In genomic region chr1:244106837-244107491, GRCh38 we compare ENCODE assay signal across 16 cellular contexts. TPM values are rescaled to one million over a fixed set of nuclear protein-coding genes. Genes with fewer than 3 reads are reported as not detected.
DNase-seq lines count a peak whose midpoint lies in the region; ATAC-seq and TF ChIP-seq lines count a peak whose summit lies in the region.
"Had no signal": no experiment of that assay in that cellular context is flagged by ENCODE, and none has a peak within 500 bp of the region (broad histone marks: within the 10 kb centered on the region; RNA-seq: fewer than 3 reads in every experiment).

No MANE protein-coding gene starts in this region.

- WGBS in neuronal stem cell (ENCODE audit: extremely low coverage in 2 of 2, insufficient read length in 2 of 2, insufficient replicate concordance in 1 of 2), 2 donors: no CpG with 5 or more reads among the region's 8 CpGs
- 76 to 79% methylated on average over 7 to 8 of the region's 8 CpGs for WGBS in transverse colon (ENCODE audit: low coverage in 1 of 2), 2 donors

- no peak overlapping the region for H3K18ac ChIP-seq in neuronal stem cell (ENCODE audit: low read length)

- H2AK5ac ChIP-seq in neuronal stem cell (ENCODE audit: low read depth, low read length): no peak overlapping the region

- H2BK120ac ChIP-seq in neuronal stem cell (ENCODE audit: low read depth, low read length): no peak overlapping the region

- H3K9me3 ChIP-seq in neuronal stem cell (replicated peaks in 1 of 2; ENCODE audit: control insufficient read depth in 2 of 2, insufficient read depth in 1 of 2, low read depth in 1 of 2, low read length in 2 of 2): no peaks in the 10 kb centered on the region
- no peaks in the 10 kb centered on the region for H3K9me3 ChIP-seq in transverse colon

- H3K36me3 ChIP-seq in neuronal stem cell (replicated peaks in 1 of 2; ENCODE audit: control insufficient read depth in 2 of 2, insufficient read depth in 2 of 2, low read length in 2 of 2) (no peaks in the 10 kb centered on the region), transverse colon (no peaks in the 10 kb centered on the region)

- no peak overlapping the region for H3K23ac ChIP-seq in neuronal stem cell (ENCODE audit: low read depth, low read length, poor library complexity)

- H2BK12ac ChIP-seq in neuronal stem cell (ENCODE audit: low read length): no peak overlapping the region

- no peak for TF ChIP-seq EP300 in transverse colon (IDR thresholded peaks at IDR 0.05; ENCODE audit: low read depth)

- H3K27me3 ChIP-seq in neuronal stem cell (ENCODE audit: control insufficient read depth in 3 of 3, insufficient read depth in 3 of 3, low read depth in 1 of 3, low read length in 3 of 3) (no peaks in the 10 kb centered on the region), transverse colon (no peaks in the 10 kb centered on the region)

- H4K91ac ChIP-seq in neuronal stem cell (ENCODE audit: low read depth, low read length, poor library complexity): no peak overlapping the region

- H3K79me1 ChIP-seq in neuronal stem cell (ENCODE audit: low read depth, low read length): no peaks in the 10 kb centered on the region

- no peak overlapping the region for H3K9ac ChIP-seq in neuronal stem cell (ENCODE audit: low read depth, low read length, poor library complexity)
- H3K9ac ChIP-seq: GM23248 had no signal

- H3K4me1 ChIP-seq in neuronal stem cell (ENCODE audit: control insufficient read depth in 2 of 2, insufficient read depth in 1 of 2, low read depth in 1 of 2, low read length in 2 of 2): peaks cover 2 to 5% of the 10 kb centered on the region in 2 donors
- no peaks in the 10 kb centered on the region for H3K4me1 ChIP-seq in transverse colon

- peak overlapping the region; percentile 48 for H2AFZ ChIP-seq in neuronal stem cell (ENCODE audit: low read length)
- H2AFZ ChIP-seq: GM23248 had no signal

- in situ Hi-C loops in transverse colon (cut with MboI; ENCODE audit: low pct_ligation_motif_present in 1 of 4, low pct_unique_long_range_greater_than_20kb in 1 of 4, low sequenced_read_pairs in 3 of 4): no loop called here

- intact Hi-C loops in transverse colon (cut with DNase I; ENCODE audit: low total_unique reads): no loop called here

- DNase-seq in NCI-H2081 (lab: John Stamatoyannopoulos, UW): peak; percentile 6 to 60
- no peak for DNase-seq in NCI-H2081 treated with DMSO at 0.1 percent for 48 hours (lab: John Stamatoyannopoulos, UW)
- peak; percentile 96 for DNase-seq in NCI-H69 (lab: John Stamatoyannopoulos, UW)
- DNase-seq in choroid plexus epithelial cell (ENCODE audit: low read depth): peak; percentile 8
- DNase-seq in neuronal stem cell (ENCODE audit: low spot score): no peak
- DNase-seq in activated CD4-positive, CD25-positive, alpha-beta regulatory T cell (lab: John Stamatoyannopoulos, UW): no peak
- no peak for DNase-seq in transverse colon
- DNase-seq: COR-L47, DMS79, GM23248, NCI-H2029 treated with DMSO at 0.1 percent for 48 hours, NCI-H345, SW 1271 had no signal

- ATAC-seq in esophagus mucosa: no peak
- ATAC-seq: GM12878 had no signal

- H2BK15ac ChIP-seq in neuronal stem cell (ENCODE audit: low read length): no peak overlapping the region

- H3K4ac ChIP-seq in neuronal stem cell (ENCODE audit: low read length): no peak overlapping the region

- H3K4me3 ChIP-seq in choroid plexus epithelial cell (ENCODE audit: low read depth, low read length): no peak overlapping the region
- no peak overlapping the region for H3K4me3 ChIP-seq in neuronal stem cell (ENCODE audit: low read length in 2 of 2)
- no peak overlapping the region for H3K4me3 ChIP-seq in transverse colon
- H3K4me3 ChIP-seq: GM12878, GM23248 had no signal

- TF ChIP-seq CTCF in choroid plexus epithelial cell (conservative IDR thresholded peaks at IDR 0.05; ENCODE audit: low read depth, low read length) (no peak), transverse colon (IDR thresholded peaks at IDR 0.05) (no peak)

- H3K27ac ChIP-seq in neuronal stem cell (replicated peaks; ENCODE audit: low read length): no peak overlapping the region
- H3K27ac ChIP-seq in transverse colon: no peak overlapping the region
- H3K27ac ChIP-seq: C4-2B, GM23248 had no signal

- H4K8ac ChIP-seq in neuronal stem cell (ENCODE audit: low read depth, low read length): no peak overlapping the region

- TF ChIP-seq POLR2A in transverse colon (IDR thresholded peaks at IDR 0.05): no peak

- H3K4me2 ChIP-seq in neuronal stem cell (ENCODE audit: insufficient read depth, low read length, poor library complexity, severe bottlenecking): no peak overlapping the region

- H3K14ac ChIP-seq in neuronal stem cell (ENCODE audit: low read length): no peak overlapping the region

- no peak overlapping the region for H2BK5ac ChIP-seq in neuronal stem cell (ENCODE audit: low read length)

RNA-seq across cellular contexts. Expression of gene ZBTB18, which starts 55.9 kb away (rescaled TPM):
- 29.1 TPM for polyA plus RNA-seq in neuronal stem cell (2013, experiment 1 of 2)
- 30.0 TPM for polyA plus RNA-seq in neuronal stem cell (2013, experiment 2 of 2)
- total RNA-seq in esophagus mucosa: 3.1 TPM
- 10 to 100 TPM in 3 of 4 donors, 1 to 10 TPM in 1; 4.1 to 32.8 (median 17.7) TPM for total RNA-seq in transverse colon

Comparison
In these comparisons a context has a peak if more than half of its experiments do, and no peak if none do; other contexts are left out.
1. DNase-seq: peak in NCI-H2081 (2 of 2), NCI-H69 (single experiment) and choroid plexus epithelial cell (single experiment); none in NCI-H2081 treated with DMSO at 0.1 percent for 48 hours (single experiment), neuronal stem cell (single experiment), activated CD4-positive, CD25-positive, alpha-beta regulatory T cell (0 of 4) and transverse colon (single experiment).